Comparison of ENCODE assay signal across 10 cellular contexts in the genomic region with DNA sequence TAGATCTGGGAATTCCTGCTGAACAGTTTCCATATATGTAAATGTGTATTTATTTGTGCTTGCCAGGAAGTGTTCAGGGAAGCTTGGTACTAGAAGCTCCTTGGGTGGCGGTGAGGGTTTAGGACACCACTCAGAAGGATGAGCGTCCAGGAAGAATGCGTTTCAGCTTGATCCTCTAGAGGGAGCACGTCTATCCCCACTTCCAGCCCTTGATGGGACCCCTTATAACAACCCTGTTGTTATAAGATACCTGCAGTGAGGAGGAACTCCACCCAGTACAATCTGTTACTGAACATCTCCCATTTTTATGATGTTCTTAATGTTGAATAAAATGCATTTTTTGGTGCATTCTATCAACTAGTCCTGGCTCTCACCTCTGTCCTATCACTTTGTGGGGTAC.
DNase-seq lines count a peak whose midpoint lies in the region; ATAC-seq and TF ChIP-seq lines count a peak whose summit lies in the region.
"Had no signal": no experiment of that assay in that cellular context is flagged by ENCODE, and none has a peak within 500 bp of the region (broad histone marks: within the 10 kb centered on the region; RNA-seq: fewer than 3 reads in every experiment).

No MANE protein-coding gene starts in this region.

- H3K4me3 ChIP-seq in CD4-positive, CD25-positive, alpha-beta regulatory T cell (ENCODE audit: low read depth, low read length), result no peak overlapping the region
- H3K4me3 ChIP-seq in GM23338, result no peak overlapping the region

- H3K9me3 ChIP-seq in CD4-positive, CD25-positive, alpha-beta regulatory T cell (ENCODE audit: control insufficient read depth in 2 of 2, low read length in 2 of 2), result no peaks in the 10 kb centered on the region

- H3K36me3 ChIP-seq in CD4-positive, CD25-positive, alpha-beta regulatory T cell (ENCODE audit: control insufficient read depth, insufficient read depth, low read length), result peaks cover 74% of the 10 kb centered on the region
- H3K36me3 ChIP-seq in GM23338 (ENCODE audit: insufficient read depth), result no peaks in the 10 kb centered on the region

- H3K27me3 ChIP-seq in CD4-positive, CD25-positive, alpha-beta regulatory T cell (ENCODE audit: control insufficient read depth, insufficient read depth, low read length), result no peaks in the 10 kb centered on the region
- H3K27me3 ChIP-seq in GM23338 (ENCODE audit: insufficient read depth), result no peaks in the 10 kb centered on the region

- peaks cover 4% of the 10 kb centered on the region for H3K4me1 ChIP-seq in CD4-positive, CD25-positive, alpha-beta regulatory T cell (ENCODE audit: control insufficient read depth, insufficient read depth, low read length, poor library complexity, severe bottlenecking)
- H3K4me1 ChIP-seq in GM23338 (ENCODE audit: insufficient read depth), result no peaks in the 10 kb centered on the region

- DNase-seq in CD4-positive, CD25-positive, alpha-beta regulatory T cell, result no peak
- peak; percentile 72 for DNase-seq in GM23338 (ENCODE audit: low spot score)
- DNase-seq in iPS-NIHi7 (ENCODE audit: extremely low spot score), result peak; percentile 67
- no peak for DNase-seq in DMS79 treated with DMSO at 0.1 percent for 48 hours (lab: John Stamatoyannopoulos, UW)
- no peak for DNase-seq in NCI-H1105 treated with DMSO at 0.1 percent for 48 hours (lab: John Stamatoyannopoulos, UW)
- DNase-seq: NCI-H146, retina had no signal

- H3K4me2 ChIP-seq in GM23338, result no peak overlapping the region

- H4K20me1 ChIP-seq in GM23338 (replicated peaks; ENCODE audit: insufficient read depth), result 0 out of 2 replicates have a peak, but pooled peaks cover 4% of the 10 kb centered on the region

- no peak overlapping the region for H2AFZ ChIP-seq in GM23338

- ATAC-seq in CD4-positive, CD25-positive, alpha-beta regulatory T cell (ENCODE audit: low read depth in 2 of 2), result no peak
- ATAC-seq in GM23338 (peak; percentile 99), GM19397 (IDR thresholded peaks at IDR 0.05; ENCODE audit: unreplicated experiment) (no peak), GM19035 (IDR thresholded peaks at IDR 0.05; ENCODE audit: unreplicated experiment) (no peak)

- H3K4me3 Mint-ChIP-seq in CD4-positive, CD25-positive, alpha-beta regulatory T cell, result no peak overlapping the region
- no peak overlapping the region for H3K4me3 Mint-ChIP-seq in GM23338

- no peak overlapping the region for H3K27ac ChIP-seq in CD4-positive, CD25-positive, alpha-beta regulatory T cell (ENCODE audit: insufficient read depth, low read length, poor library complexity, severe bottlenecking)
- H3K27ac ChIP-seq in GM23338 (ENCODE audit: low read depth), result no peak overlapping the region
- H3K27ac ChIP-seq in VCaP, result no peak overlapping the region

- peaks cover 21 to 41% (median 28%) of the 10 kb centered on the region in 4 donors for H3K4me1 Mint-ChIP-seq in CD4-positive, CD25-positive, alpha-beta regulatory T cell
- peaks cover 2% of the 10 kb centered on the region; the same call in 1 of the 3 replicates for H3K4me1 Mint-ChIP-seq in GM23338

- H3F3A ChIP-seq in GM23338 (replicated peaks; ENCODE audit: low read depth), result no peaks in the 10 kb centered on the region

- H3K9me3 Mint-ChIP-seq in CD4-positive, CD25-positive, alpha-beta regulatory T cell, result no peaks in the 10 kb centered on the region
- no peaks in the 10 kb centered on the region for H3K9me3 Mint-ChIP-seq in GM23338

- H3K36me3 Mint-ChIP-seq in CD4-positive, CD25-positive, alpha-beta regulatory T cell, result peaks cover 47% of the 10 kb centered on the region
- peaks cover 9% of the 10 kb centered on the region for H3K36me3 Mint-ChIP-seq in GM23338 (ENCODE audit: low read depth)

- H3K79me2 ChIP-seq in GM23338 (replicated peaks; ENCODE audit: insufficient read depth), result no peaks in the 10 kb centered on the region

- H3K27ac Mint-ChIP-seq in CD4-positive, CD25-positive, alpha-beta regulatory T cell, result peak overlapping the region in 2 of 3 donors; percentile 23 to 32
- no peak overlapping the region for H3K27ac Mint-ChIP-seq in GM23338

- TF ChIP-seq CTCF in GM23338 (conservative IDR thresholded peaks at IDR 0.05; ENCODE audit: low read depth in 2 of 2), result peak; percentile 71 to 77
- TF ChIP-seq CTCF in VCaP (conservative IDR thresholded peaks at IDR 0.05), result peak; percentile 37; the same call in 1 of the 2 replicates

- H3K9me2 ChIP-seq in GM23338 (ENCODE audit: insufficient read depth), result no peaks in the 10 kb centered on the region

- H3K27me3 Mint-ChIP-seq in CD4-positive, CD25-positive, alpha-beta regulatory T cell, result no peaks in the 10 kb centered on the region
- H3K27me3 Mint-ChIP-seq in GM23338 (ENCODE audit: insufficient read depth, low read depth, poor library complexity), result no peaks in the 10 kb centered on the region

TF ChIP-seq in GM23338, 12 proteins besides CTCF, POLR2A, EP300 and RAD21 (continues in another document):
- TF ChIP-seq, protein P1, sequence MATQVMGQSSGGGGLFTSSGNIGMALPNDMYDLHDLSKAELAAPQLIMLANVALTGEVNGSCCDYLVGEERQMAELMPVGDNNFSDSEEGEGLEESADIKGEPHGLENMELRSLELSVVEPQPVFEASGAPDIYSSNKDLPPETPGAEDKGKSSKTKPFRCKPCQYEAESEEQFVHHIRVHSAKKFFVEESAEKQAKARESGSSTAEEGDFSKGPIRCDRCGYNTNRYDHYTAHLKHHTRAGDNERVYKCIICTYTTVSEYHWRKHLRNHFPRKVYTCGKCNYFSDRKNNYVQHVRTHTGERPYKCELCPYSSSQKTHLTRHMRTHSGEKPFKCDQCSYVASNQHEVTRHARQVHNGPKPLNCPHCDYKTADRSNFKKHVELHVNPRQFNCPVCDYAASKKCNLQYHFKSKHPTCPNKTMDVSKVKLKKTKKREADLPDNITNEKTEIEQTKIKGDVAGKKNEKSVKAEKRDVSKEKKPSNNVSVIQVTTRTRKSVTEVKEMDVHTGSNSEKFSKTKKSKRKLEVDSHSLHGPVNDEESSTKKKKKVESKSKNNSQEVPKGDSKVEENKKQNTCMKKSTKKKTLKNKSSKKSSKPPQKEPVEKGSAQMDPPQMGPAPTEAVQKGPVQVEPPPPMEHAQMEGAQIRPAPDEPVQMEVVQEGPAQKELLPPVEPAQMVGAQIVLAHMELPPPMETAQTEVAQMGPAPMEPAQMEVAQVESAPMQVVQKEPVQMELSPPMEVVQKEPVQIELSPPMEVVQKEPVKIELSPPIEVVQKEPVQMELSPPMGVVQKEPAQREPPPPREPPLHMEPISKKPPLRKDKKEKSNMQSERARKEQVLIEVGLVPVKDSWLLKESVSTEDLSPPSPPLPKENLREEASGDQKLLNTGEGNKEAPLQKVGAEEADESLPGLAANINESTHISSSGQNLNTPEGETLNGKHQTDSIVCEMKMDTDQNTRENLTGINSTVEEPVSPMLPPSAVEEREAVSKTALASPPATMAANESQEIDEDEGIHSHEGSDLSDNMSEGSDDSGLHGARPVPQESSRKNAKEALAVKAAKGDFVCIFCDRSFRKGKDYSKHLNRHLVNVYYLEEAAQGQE (IDR thresholded peaks at IDR 0.05; ENCODE audit: unreplicated experiment), result no peak
- TF ChIP-seq, protein P2, sequence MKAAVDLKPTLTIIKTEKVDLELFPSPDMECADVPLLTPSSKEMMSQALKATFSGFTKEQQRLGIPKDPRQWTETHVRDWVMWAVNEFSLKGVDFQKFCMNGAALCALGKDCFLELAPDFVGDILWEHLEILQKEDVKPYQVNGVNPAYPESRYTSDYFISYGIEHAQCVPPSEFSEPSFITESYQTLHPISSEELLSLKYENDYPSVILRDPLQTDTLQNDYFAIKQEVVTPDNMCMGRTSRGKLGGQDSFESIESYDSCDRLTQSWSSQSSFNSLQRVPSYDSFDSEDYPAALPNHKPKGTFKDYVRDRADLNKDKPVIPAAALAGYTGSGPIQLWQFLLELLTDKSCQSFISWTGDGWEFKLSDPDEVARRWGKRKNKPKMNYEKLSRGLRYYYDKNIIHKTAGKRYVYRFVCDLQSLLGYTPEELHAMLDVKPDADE (IDR thresholded peaks at IDR 0.05), result no peak
- TF ChIP-seq STAT1 (IDR thresholded peaks at IDR 0.05; ENCODE audit: unreplicated experiment) (no peak), JUNB (IDR thresholded peaks at IDR 0.05; ENCODE audit: unreplicated experiment) (no peak), POLR2AphosphoS5 (IDR thresholded peaks at IDR 0.05; ENCODE audit: low read depth) (no peak), EZH2 (IDR thresholded peaks at IDR 0.05; ENCODE audit: low read depth, unreplicated experiment) (no peak), ZNF114 (CRISPR knock-in tag; IDR thresholded peaks at IDR 0.05) (no peak), NANOG (IDR thresholded peaks at IDR 0.05; ENCODE audit: borderline replicate concordance) (no peak), CREB1 (CRISPR knock-in tag; IDR thresholded peaks at IDR 0.05; ENCODE audit: low read depth) (no peak), ZNF331 (CRISPR knock-in tag; IDR thresholded peaks at IDR 0.05; ENCODE audit: low read depth) (no peak), EZH2phosphoT487 (IDR thresholded peaks at IDR 0.05; ENCODE audit: unreplicated experiment) (no peak)

Comparison
In these comparisons a context has a peak if more than half of its experiments do, and no peak if none do; other contexts are left out.
1. DNase-seq: peak in GM23338 (single experiment) and iPS-NIHi7 (single experiment); none in CD4-positive, CD25-positive, alpha-beta regulatory T cell (0 of 3), DMS79 treated with DMSO at 0.1 percent for 48 hours (single experiment) and NCI-H1105 treated with DMSO at 0.1 percent for 48 hours (single experiment).